24 cellular contexts compared by ENCODE assay signal in the genomic region with DNA sequence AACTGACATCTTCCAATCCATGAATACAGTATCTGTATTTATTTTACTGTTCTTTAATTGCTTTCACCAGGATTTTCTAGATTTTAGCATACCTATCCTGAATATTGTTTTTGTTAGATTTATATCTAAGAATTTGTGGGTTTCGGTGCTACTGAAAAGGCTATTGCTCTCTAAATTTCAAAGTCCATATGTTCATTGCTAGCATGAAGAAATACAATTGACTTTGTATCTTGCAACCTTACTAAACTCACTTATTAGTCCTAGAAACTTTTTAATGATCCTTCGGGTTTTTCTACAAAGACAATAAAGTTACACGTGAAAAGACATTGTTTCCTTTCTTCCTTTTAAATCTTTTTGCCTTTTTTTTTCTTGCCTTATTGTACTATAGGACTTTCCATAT. TPM values are rescaled to one million over a fixed set of nuclear protein-coding genes. Genes with fewer than 3 reads are reported as not detected.
A peak's percentile ranks its signal among the peaks of the same experiment; 100 is the strongest.
DNase-seq lines count a peak whose midpoint lies in the region; ATAC-seq, FAIRE-seq and TF ChIP-seq lines count a peak whose summit lies in the region.
"Had no signal": no experiment of that assay in that cellular context is flagged by ENCODE, and none has a peak within 500 bp of the region (broad histone marks: within the 10 kb centered on the region; RNA-seq: fewer than 3 reads in every experiment).

No MANE protein-coding gene starts in this region.

- no peaks in the 10 kb centered on the region for H3K9me3 Mint-ChIP-seq in CD8-positive, alpha-beta T cell
- H3K9me3 Mint-ChIP-seq: CD8-positive, alpha-beta memory T cell had no signal

- H3K27me3 ChIP-seq in liver (ENCODE audit: control insufficient read depth in 4 of 4, insufficient read depth in 4 of 4, low read length in 3 of 4) (no peaks in the 10 kb centered on the region), HepG2 (ENCODE audit: control insufficient read depth in 1 of 2, insufficient read depth in 2 of 2, low read length in 2 of 2) (no peaks in the 10 kb centered on the region; a peak in 1 of 5 replicates), right lobe of liver (no peaks in the 10 kb centered on the region)
- no peaks in the 10 kb centered on the region for H3K27me3 ChIP-seq in CD8-positive, alpha-beta T cell (ENCODE audit: insufficient read depth, low read length)
- H3K27me3 ChIP-seq: BLaER1 treated with 17β-estradiol and CSF1 and Interleukin-3, amounts not matched to agents 10 nM and 100 nM had no signal

- no peak for TF ChIP-seq EP300 in HepG2 (IDR thresholded peaks at IDR 0.05; ENCODE audit: low read depth in 2 of 2, low read length in 2 of 2)
- TF ChIP-seq EP300 in HepG2 (CRISPR knock-in tag; IDR thresholded peaks at IDR 0.05; ENCODE audit: borderline replicate concordance): no peak

- H2AFZ ChIP-seq in HepG2 (ENCODE audit: low read length): no peak overlapping the region

- H4K20me1 ChIP-seq in HepG2 (ENCODE audit: insufficient read depth, low read length): no peaks in the 10 kb centered on the region
- H4K20me1 ChIP-seq: BLaER1 treated with 17β-estradiol and CSF1 and Interleukin-3, amounts not matched to agents 10 nM and 100 nM had no signal

- H3K27ac ChIP-seq in liver (ENCODE audit: low read depth in 1 of 2, low read length in 2 of 2) (no peak overlapping the region), HepG2 (ENCODE audit: extremely low read length, insufficient read depth, low read length) (no peak overlapping the region), right lobe of liver (no peak overlapping the region)
- H3K27ac ChIP-seq in CD8-positive, alpha-beta T cell (ENCODE audit: low read depth, low read length): no peak overlapping the region
- H3K27ac ChIP-seq: 22Rv1; A549; BLaER1 treated with 17β-estradiol and CSF1 and Interleukin-3, amounts not matched to agents 10 nM and 100 nM; C4-2B had no signal

- intact Hi-C loops in HepG2 (cut with micrococcal nuclease; ENCODE audit: unreplicated experiment) (no loop called here), right lobe of liver (cut with DNase I) (no loop called here)
- intact Hi-C loops in CD8-positive, alpha-beta T cell (cut with DNase I, micrococcal nuclease): no loop called here

- H3K4me1 Mint-ChIP-seq in CD8-positive, alpha-beta T cell (ENCODE audit: low read depth): no peaks in the 10 kb centered on the region
- H3K4me1 Mint-ChIP-seq: B cell had no signal

- H3K36me3 Mint-ChIP-seq in CD8-positive, alpha-beta T cell: no peaks in the 10 kb centered on the region
- H3K36me3 Mint-ChIP-seq: CD8-positive, alpha-beta memory T cell had no signal

- POLR2A ChIA-PET in HepG2 (lab: Yijun Ruan, JAX): no interaction called here
- POLR2A ChIA-PET in CD8-positive, alpha-beta T cell (lab: Charles Lee): interaction anchor here (0.8 kb wide), 1 partner anchor 317 kb away, joined by 3 read pairs; no protein-coding TSS in a partner anchor

- H3K27ac Mint-ChIP-seq in CD8-positive, alpha-beta T cell: no peak overlapping the region
- H3K27ac Mint-ChIP-seq: B cell; CD4-positive, alpha-beta T cell; CD8-positive, alpha-beta memory T cell had no signal

- FAIRE-seq in HepG2 (lab: Jason Lieb, UNC): no peak
- FAIRE-seq in GM12892 (lab: Jason Lieb, UNC): peak; percentile 42
- FAIRE-seq: A549, GM12878, GM19239 had no signal

- H3K9me3 ChIP-seq in liver (ENCODE audit: control insufficient read depth in 4 of 4, low read length in 3 of 4) (no peaks in the 10 kb centered on the region), HepG2 (ENCODE audit: low read length) (no peaks in the 10 kb centered on the region), right lobe of liver (no peaks in the 10 kb centered on the region)
- H3K9me3 ChIP-seq in CD8-positive, alpha-beta T cell (ENCODE audit: low read length): no peaks in the 10 kb centered on the region
- H3K9me3 ChIP-seq: A549 had no signal

- 41% methylated on average over 3 of the region's 3 CpGs for WGBS in liver
- WGBS in HepG2 (ENCODE audit: low lambda C conversion rate): under 1% methylated on average over 3 of the region's 3 CpGs
- WGBS in right lobe of liver (ENCODE audit: insufficient coverage, low coverage, low lambda C conversion rate, missing lambda C conversion rate): 30% methylated on average over 3 of the region's 3 CpGs

- H3K4me3 Mint-ChIP-seq in CD8-positive, alpha-beta T cell: no peak overlapping the region
- H3K4me3 Mint-ChIP-seq: B cell; CD4-positive, alpha-beta T cell; CD8-positive, alpha-beta memory T cell had no signal

- in situ Hi-C loops in HepG2 (cut with HindIII; ENCODE audit: extremely low pct_ligation_motif_present, low pct_unique_long_range_greater_than_20kb): no loop called here

- peaks cover 7 to 27% (median 15%) of the 10 kb centered on the region in 4 donors for H3K4me1 ChIP-seq in liver (ENCODE audit: control insufficient read depth in 4 of 4, insufficient read depth in 4 of 4, low read length in 3 of 4)
- H3K4me1 ChIP-seq in HepG2 (ENCODE audit: insufficient read depth, low read length): 0 out of 2 replicates have a peak, but pooled peaks cover 5% of the 10 kb centered on the region
- peaks cover 0 to 19% (median 5%) of the 10 kb centered on the region in 4 donors for H3K4me1 ChIP-seq in right lobe of liver
- no peaks in the 10 kb centered on the region for H3K4me1 ChIP-seq in CD8-positive, alpha-beta T cell (ENCODE audit: insufficient read depth, low read length)
- H3K4me1 ChIP-seq: BLaER1 treated with 17β-estradiol and CSF1 and Interleukin-3, amounts not matched to agents 10 nM and 100 nM had no signal

- TF ChIP-seq RAD21 in liver (IDR thresholded peaks at IDR 0.05) (no peak), HepG2 (CRISPR knock-in tag; IDR thresholded peaks at IDR 0.05) (no peak)

- DNase-seq in HepG2 (ENCODE audit: low spot score) (no peak), GM12892 (ENCODE audit: insufficient read length) (no peak), right lobe of liver (no peak)
- no peak for DNase-seq in CD8-positive, alpha-beta T cell
- DNase-seq: AML-193; CD4-positive, alpha-beta T cell; CD8-positive, alpha-beta memory T cell; COR-L47; DMS 273 treated with DMSO at 0.1 percent for 48 hours; DMS153; DMS53; DMS79; DND-41; EL; GDM1 had no signal

- CTCF ChIA-PET in HepG2 (lab: Yijun Ruan, JAX; ENCODE audit: low intra/inter-chr PET ratio, low total read pairs): no interaction called here
- CTCF ChIA-PET in CD8-positive, alpha-beta T cell (lab: Charles Lee): no interaction called here

- TF ChIP-seq CTCF in liver (IDR thresholded peaks at IDR 0.05; ENCODE audit: low read depth, low read length, missing input control) (no peak), HepG2 (CRISPR knock-in tag; IDR thresholded peaks at IDR 0.05) (no peak), right lobe of liver (IDR thresholded peaks at IDR 0.05) (no peak)
- no peak for TF ChIP-seq CTCF in CD8-positive, alpha-beta T cell (IDR thresholded peaks at IDR 0.05)

- H3K4me3 ChIP-seq in liver (ENCODE audit: low read depth in 1 of 3, low read length in 3 of 3) (no peak overlapping the region), HepG2 (replicated peaks in 1 of 3; ENCODE audit: insufficient read depth in 1 of 3, low read depth in 2 of 3, low read length in 3 of 3) (no peak overlapping the region), right lobe of liver (no peak overlapping the region)
- H3K4me3 ChIP-seq in CD8-positive, alpha-beta T cell (ENCODE audit: low read depth, low read length): no peak overlapping the region
- H3K4me3 ChIP-seq: A549; BLaER1 treated with 17β-estradiol and CSF1 and Interleukin-3, amounts not matched to agents 10 nM and 100 nM; GM12878 had no signal

- no peak for ATAC-seq in HepG2
- peak; percentile 39 to 53 (median 45) for ATAC-seq in right lobe of liver
- no peak for ATAC-seq in CD8-positive, alpha-beta T cell
- ATAC-seq: A549, GM12878 had no signal

- no peak overlapping the region for H3K9ac ChIP-seq in liver (ENCODE audit: low read depth in 1 of 2, low read length in 2 of 2)
- H3K9ac ChIP-seq in HepG2 (ENCODE audit: insufficient read depth, low read depth, low read length): no peak overlapping the region
- H3K9ac ChIP-seq: BLaER1 treated with 17β-estradiol and CSF1 and Interleukin-3, amounts not matched to agents 10 nM and 100 nM had no signal

- no peaks in the 10 kb centered on the region for H3K27me3 Mint-ChIP-seq in CD8-positive, alpha-beta T cell (ENCODE audit: low read depth)
- H3K27me3 Mint-ChIP-seq: CD4-positive, alpha-beta T cell; CD8-positive, alpha-beta memory T cell had no signal

- H3K4me2 ChIP-seq in HepG2 (ENCODE audit: low read depth, low read length): no peak overlapping the region
- H3K4me2 ChIP-seq: A549; BLaER1 treated with 17β-estradiol and CSF1 and Interleukin-3, amounts not matched to agents 10 nM and 100 nM had no signal

- no TSS peak for BruUV-seq in HepG2 (replicated peaks; lab: Mats Ljungman, UMichigan)

- no peaks in the 10 kb centered on the region for H3K79me2 ChIP-seq in HepG2 (ENCODE audit: insufficient read depth, low read length)

- H3K36me3 ChIP-seq in liver (ENCODE audit: control insufficient read depth in 4 of 4, insufficient read depth in 3 of 4, low read depth in 1 of 4, low read length in 3 of 4) (no peaks in the 10 kb centered on the region), HepG2 (replicated peaks in 1 of 2; ENCODE audit: control insufficient read depth in 1 of 2, insufficient read depth in 2 of 2, low read length in 2 of 2) (no peaks in the 10 kb centered on the region), right lobe of liver (no peaks in the 10 kb centered on the region)
- H3K36me3 ChIP-seq in CD8-positive, alpha-beta T cell (ENCODE audit: insufficient read depth, low read length): no peaks in the 10 kb centered on the region
- H3K36me3 ChIP-seq: BLaER1 treated with 17β-estradiol and CSF1 and Interleukin-3, amounts not matched to agents 10 nM and 100 nM had no signal

- TF ChIP-seq POLR2A in HepG2 (IDR thresholded peaks at IDR 0.05; ENCODE audit: insufficient read depth in 1 of 2, low read depth in 2 of 2, low read length in 2 of 2) (no peak), GM12892 (IDR thresholded peaks at IDR 0.05; ENCODE audit: low read depth, low read length) (no peak), right lobe of liver (IDR thresholded peaks at IDR 0.05) (no peak)

RNA-seq across cellular contexts. Expression of gene HIVEP3, which starts 12.9 kb away (rescaled TPM):
- total RNA-seq in liver (1 to 10 TPM in 1 of 2 donors, under 1 TPM in 1; 0.93 to 1.6 TPM), HepG2 (2016; rRNA removed; fragmentation: Illumina TruSeq; extraction: Trizol) (not detected in 2 replicates), right lobe of liver (1 to 10 TPM; 1.4 to 3.9 (median 2.2) TPM)
- polyA plus RNA-seq in liver (1 to 10 TPM; 1.4 to 1.5 TPM), HepG2 (2011; rRNA removed) (0.01 and 0.05 TPM in 2 replicates)
- 0.18 TPM in 1 of 2 replicates, not detected in the other for total RNA-seq in HepG2 (2016; cell fraction: cytosol; rRNA removed; fragmentation: Illumina TruSeq; extraction: Trizol; ENCODE audit: low read depth)
- total RNA-seq in HepG2 (2016; cell fraction: insoluble cytoplasmic fraction; rRNA removed; fragmentation: Illumina TruSeq; extraction: Trizol): not detected in 2 replicates
- total RNA-seq in HepG2 (2016; cell fraction: membrane; rRNA removed; fragmentation: Illumina TruSeq; extraction: Trizol): not detected in 2 replicates
- not detected in 2 replicates for total RNA-seq in HepG2 (2016; cell fraction: nucleus; rRNA removed; fragmentation: Illumina TruSeq; extraction: Trizol)
- polyA plus RNA-seq in HepG2 (2011; cell fraction: cytosol; rRNA removed): 0.01 and 0.03 TPM in 2 replicates
- not detected in 2 replicates for polyA plus RNA-seq in HepG2 (2011; cell fraction: nucleus; rRNA removed)
- polyA plus RNA-seq in HepG2 (2012): 0.01 TPM in 1 of 2 replicates, not detected in the other
- 0.11 and 0.15 TPM in 2 replicates for polyA plus RNA-seq in HepG2 (2016; cell fraction: cytosol; fragmentation: Illumina TruSeq; extraction: Trizol; ENCODE audit: low read depth)
- polyA plus RNA-seq in HepG2 (2016; cell fraction: insoluble cytoplasmic fraction; fragmentation: Illumina TruSeq; extraction: Trizol; ENCODE audit: low read depth): not detected in 2 replicates
- polyA plus RNA-seq in HepG2 (2016; cell fraction: membrane; fragmentation: Illumina TruSeq; extraction: Trizol; ENCODE audit: low read depth): 0.17 and 0.19 TPM in 2 replicates
- not detected in 2 replicates for polyA plus RNA-seq in HepG2 (2016; cell fraction: nucleus; fragmentation: Illumina TruSeq; extraction: Trizol; ENCODE audit: insufficient read depth, low read depth)
- polyA minus RNA-seq in HepG2 (2011; rRNA and poly(A)+ RNA removed; ENCODE audit: low replicate concordance): 0.70 TPM in 1 of 2 replicates, not detected in the other
- 0.49 TPM in 1 of 2 replicates, not detected in the other for polyA minus RNA-seq in HepG2 (2011; cell fraction: cytosol; rRNA and poly(A)+ RNA removed)
- polyA minus RNA-seq in HepG2 (2011; cell fraction: nucleus; rRNA and poly(A)+ RNA removed): not detected in 2 replicates
- 5.1 TPM for polyA plus RNA-seq in GM12892 (2012; ENCODE audit: missing spikeins)
- 1 to 10 TPM; 5.0 TPM for total RNA-seq in CD8-positive, alpha-beta T cell
- total RNA-seq: G401 had no signal

Comparison
In these comparisons a context has a peak if more than half of its experiments do, and no peak if none do; other contexts are left out.
1. ATAC-seq: peak in right lobe of liver (4 of 4); none in HepG2 (single experiment) and CD8-positive, alpha-beta T cell (single experiment).